ENCODE assay signal across 9 cellular contexts in genomic region chr2:201432551-201433388, GRCh38. TPM values are rescaled to one million over a fixed set of nuclear protein-coding genes. Genes with fewer than 3 reads are reported as not detected.
DNase-seq lines count a peak whose midpoint lies in the region; ATAC-seq, FAIRE-seq and TF ChIP-seq lines count a peak whose summit lies in the region.
"Had no signal": no experiment of that assay in that cellular context is flagged by ENCODE, and none has a peak within 500 bp of the region (broad histone marks: within the 10 kb centered on the region; RNA-seq: fewer than 3 reads in every experiment).

No MANE protein-coding gene starts in this region.

- TF ChIP-seq EP300 in H1 (IDR thresholded peaks at IDR 0.05; ENCODE audit: borderline replicate concordance in 1 of 2, low read depth in 2 of 2, low read length in 2 of 2): no peak

- POLR2A ChIA-PET in CD8-positive, alpha-beta T cell (lab: Charles Lee): interaction anchor here (0.6 to 3.8 kb wide), 3 partner anchors 19 to 338 kb away, joined by 3 to 21 read pairs (median 5); partner anchors contain the start of genes STRADB and TRAK2
- POLR2A ChIA-PET in H1 (lab: Charles Lee; ENCODE audit: partially characterized antibody): no interaction called here

- no peak overlapping the region for H2BK5ac ChIP-seq in H1 (ENCODE audit: low read depth, low read length)

- H2BK12ac ChIP-seq in H1 (ENCODE audit: low read depth, low read length): no peak overlapping the region

- H3K27ac ChIP-seq in CD8-positive, alpha-beta T cell (ENCODE audit: low read depth, low read length): peak overlapping the region; percentile 1
- H3K27ac ChIP-seq in RWPE2 (ENCODE audit: poor library complexity, severe bottlenecking) (peak overlapping the region; percentile 88), H1 (ENCODE audit: low read depth, low read length) (no peak overlapping the region)

- no peaks in the 10 kb centered on the region for H3K27me3 Mint-ChIP-seq in CD8-positive, alpha-beta T cell (ENCODE audit: low read depth)
- H3K27me3 Mint-ChIP-seq in natural killer cell (ENCODE audit: low read depth in 2 of 2): no peaks in the 10 kb centered on the region
- H3K27me3 Mint-ChIP-seq: memory B cell had no signal

- no peaks in the 10 kb centered on the region for H3K27me3 ChIP-seq in CD8-positive, alpha-beta T cell (ENCODE audit: insufficient read depth, low read length)
- no peaks in the 10 kb centered on the region for H3K27me3 ChIP-seq in RWPE2 (ENCODE audit: insufficient read depth, poor library complexity, severe bottlenecking)
- H3K27me3 ChIP-seq in H1 (replicated peaks in 1 of 4; ENCODE audit: control insufficient read depth in 3 of 4, extremely low read depth in 1 of 4, insufficient read depth in 3 of 4, low read length in 3 of 4): no peaks in the 10 kb centered on the region

- peaks cover 56% of the 10 kb centered on the region for H3K4me1 Mint-ChIP-seq in CD8-positive, alpha-beta T cell (ENCODE audit: low read depth)
- peaks cover 34 to 46% of the 10 kb centered on the region in 2 donors for H3K4me1 Mint-ChIP-seq in natural killer cell

- no peaks in the 10 kb centered on the region for H3K9me3 Mint-ChIP-seq in CD8-positive, alpha-beta T cell
- peaks cover 0 to 2% of the 10 kb centered on the region in 2 donors for H3K9me3 Mint-ChIP-seq in natural killer cell

- ATAC-seq in CD8-positive, alpha-beta T cell: peak; percentile 11
- ATAC-seq in RWPE2 (ENCODE audit: low read depth) (0 out of 3 replicates have a peak, but pooled peaks have one; percentile 14), natural killer cell (no peak)
- no peak for ATAC-seq in activated CD4-positive, CD25-positive, alpha-beta regulatory T cell treated with anti-CD3 and anti-CD28 coated beads, Interleukin-2, amount 50 U/mL, for 24 hours

- H3K79me2 ChIP-seq in H1 (ENCODE audit: control insufficient read depth in 1 of 2, insufficient read depth in 2 of 2, low read length in 2 of 2): 0 out of 4 replicates have a peak, but pooled peaks cover 0 to 3% of the 10 kb centered on the region in 2 experiments

- H3K4me1 ChIP-seq in CD8-positive, alpha-beta T cell (ENCODE audit: insufficient read depth, low read length): peaks cover 22% of the 10 kb centered on the region
- H3K4me1 ChIP-seq in RWPE2 (ENCODE audit: insufficient read depth, poor library complexity, severe bottlenecking) (peaks cover 20% of the 10 kb centered on the region), H1 (replicated peaks in 1 of 4; ENCODE audit: control insufficient read depth in 3 of 4, insufficient read depth in 4 of 4, low read length in 3 of 4) (no peaks in the 10 kb centered on the region)

- no peaks in the 10 kb centered on the region for H3K9me3 ChIP-seq in CD8-positive, alpha-beta T cell (ENCODE audit: low read length)
- H3K9me3 ChIP-seq in RWPE2 (ENCODE audit: severe bottlenecking): no peaks in the 10 kb centered on the region
- H3K9me3 ChIP-seq in H1 (ENCODE audit: insufficient read depth in 2 of 2, low read depth in 1 of 2, low read length in 1 of 2): peaks cover 11 to 12% of the 10 kb centered on the region in 2 experiments; a peak in 2 of 4 replicates

- no peak overlapping the region for H3K14ac ChIP-seq in H1 (ENCODE audit: insufficient read length)

- no peak for TF ChIP-seq POLR2A in H1 (IDR thresholded peaks at IDR 0.05; ENCODE audit: control extremely low read depth in 1 of 2, low read depth in 2 of 2, low read length in 2 of 2)

- no peak for DNase-seq in CD8-positive, alpha-beta T cell
- DNase-seq in RWPE2 (ENCODE audit: low spot score) (no peak), H1 (ENCODE audit: low read depth in 1 of 2, low spot score in 2 of 2) (no peak), natural killer cell (no peak), NK-92 (lab: John Stamatoyannopoulos, UW; ENCODE audit: unreplicated experiment) (no peak), HuH-7 (ENCODE audit: low spot score) (no peak), NCI-H1092 treated with DMSO at 0.1 percent for 48 hours (lab: John Stamatoyannopoulos, UW) (no peak)

- no peak overlapping the region for H3K4me2 ChIP-seq in H1 (ENCODE audit: insufficient read depth in 1 of 2, low read depth in 2 of 2, low read length in 2 of 2)

- H3K9ac ChIP-seq in H1 (replicated peaks in 1 of 4; ENCODE audit: extremely low read depth in 1 of 4, low read depth in 3 of 4, low read length in 3 of 4): no peak overlapping the region

- 94% methylated on average over 5 of the region's 5 CpGs; no CpG with 5 or more reads in 1 of the 2 experiments for WGBS in H1 (ENCODE audit: extremely low coverage in 1 of 2, insufficient coverage in 1 of 2, insufficient read length in 1 of 2, insufficient replicate concordance in 2 of 2, low coverage in 1 of 2, low lambda C conversion rate in 2 of 2, missing lambda C conversion rate in 1 of 2), 2 experiments

- H3K36me3 ChIP-seq in CD8-positive, alpha-beta T cell (ENCODE audit: insufficient read depth, low read length): no peaks in the 10 kb centered on the region
- H3K36me3 ChIP-seq in RWPE2 (ENCODE audit: low read depth) (no peaks in the 10 kb centered on the region; the same call in 1 of the 2 replicates), H1 (ENCODE audit: control insufficient read depth in 2 of 4, insufficient read depth in 4 of 4, low read length in 3 of 4) (peaks cover 0 to 5% (median 0%) of the 10 kb centered on the region in 4 experiments; a peak in 1 of 8 replicates)

- peak overlapping the region; percentile 90 for H3K27ac Mint-ChIP-seq in CD8-positive, alpha-beta T cell
- H3K27ac Mint-ChIP-seq in natural killer cell: peak overlapping the region; percentile 58 to 75
- H3K27ac Mint-ChIP-seq: memory B cell had no signal

- H2BK120ac ChIP-seq in H1 (replicated peaks; ENCODE audit: low read depth, low read length): no peak overlapping the region

- FAIRE-seq in H1 (lab: Jason Lieb, UNC): no peak

- peaks cover 0 to 2% of the 10 kb centered on the region in 2 experiments for H4K20me1 ChIP-seq in H1 (replicated peaks in 1 of 2; ENCODE audit: control insufficient read depth in 1 of 2, insufficient read depth in 2 of 2, low read length in 2 of 2)

- no peak overlapping the region for H2BK15ac ChIP-seq in H1 (ENCODE audit: low read length)

- no peaks in the 10 kb centered on the region for H3K79me1 ChIP-seq in H1 (ENCODE audit: low read depth, low read length)

- no peak overlapping the region for H2AFZ ChIP-seq in H1 (ENCODE audit: low read length)

- H3K4me3 ChIP-seq in CD8-positive, alpha-beta T cell (ENCODE audit: low read depth, low read length): no peak overlapping the region
- no peak overlapping the region for H3K4me3 ChIP-seq in RWPE2 (ENCODE audit: severe bottlenecking)
- H3K4me3 ChIP-seq in H1 (ENCODE audit: extremely low read depth in 1 of 4, insufficient read depth in 2 of 4, low read depth in 3 of 4, low read length in 4 of 4): no peak overlapping the region

- H3K36me3 Mint-ChIP-seq in CD8-positive, alpha-beta T cell: peaks cover 5% of the 10 kb centered on the region
- H3K36me3 Mint-ChIP-seq in natural killer cell: no peaks in the 10 kb centered on the region

- no peak overlapping the region for H4K91ac ChIP-seq in H1 (replicated peaks; ENCODE audit: insufficient read length, low read length)

- H3K18ac ChIP-seq in H1 (ENCODE audit: extremely low read depth, low read length): no peak overlapping the region

- H3K23me2 ChIP-seq in H1 (ENCODE audit: low read depth, low read length): no peaks in the 10 kb centered on the region

- H3K56ac ChIP-seq in H1 (replicated peaks; ENCODE audit: insufficient read length, low read depth, low read length): no peak overlapping the region

- no peak overlapping the region for H3K4ac ChIP-seq in H1 (replicated peaks; ENCODE audit: insufficient read length, low read depth, low read length)

- H2BK20ac ChIP-seq in H1 (ENCODE audit: low read length): no peak overlapping the region

- no peak overlapping the region for H3K4me3 Mint-ChIP-seq in CD8-positive, alpha-beta T cell
- no peak overlapping the region for H3K4me3 Mint-ChIP-seq in natural killer cell
- H3K4me3 Mint-ChIP-seq: memory B cell had no signal

- intact Hi-C loops in CD8-positive, alpha-beta T cell (cut with DNase I, micrococcal nuclease): loop anchor here (1.0 to 2.0 kb wide), 2 partner anchors 14 to 19 kb away; partner anchors contain the start of genes STRADB (in 1 of the 2) and TRAK2 (in 1 of the 2)
- intact Hi-C loops in natural killer cell (cut with micrococcal nuclease): no loop called here

- H2AK5ac ChIP-seq in H1 (ENCODE audit: low read depth, low read length): no peak overlapping the region

- no peak overlapping the region for H4K8ac ChIP-seq in H1 (ENCODE audit: extremely low read depth, insufficient read depth, low read length)

- no peak for TF ChIP-seq CTCF in CD8-positive, alpha-beta T cell (IDR thresholded peaks at IDR 0.05)
- TF ChIP-seq CTCF in RWPE2 (IDR thresholded peaks at IDR 0.05; ENCODE audit: poor library complexity, severe bottlenecking): no peak
- TF ChIP-seq CTCF in H1 (IDR thresholded peaks at IDR 0.05; ENCODE audit: control extremely low read depth in 1 of 3, insufficient read depth in 1 of 3, low read depth in 1 of 3, low read length in 3 of 3): no peak
- TF ChIP-seq CTCF in natural killer cell (IDR thresholded peaks at IDR 0.05): no peak

- no peak for TF ChIP-seq RAD21 in H1 (IDR thresholded peaks at IDR 0.05 in 1 of 2, conservative IDR thresholded peaks at IDR 0.05 in 1 of 2; ENCODE audit: low read depth in 2 of 2, low read length in 2 of 2)

- H3K23ac ChIP-seq in H1 (ENCODE audit: insufficient read length): no peak overlapping the region

- H4K5ac ChIP-seq in H1 (ENCODE audit: insufficient read length, low read depth, low read length): no peak overlapping the region

- CTCF ChIA-PET in CD8-positive, alpha-beta T cell (lab: Charles Lee): interaction anchor here (0.8 to 1.1 kb wide), 3 partner anchors 18 to 201 kb away, joined by 3 to 4 read pairs (median 3); partner anchors contain the start of genes STRADB and TRAK2
- CTCF ChIA-PET in H1 (lab: Charles Lee; ENCODE audit: partially characterized antibody): interaction anchor here (0.7 to 1.7 kb wide), 4 partner anchors 12 to 69 kb away, joined by 3 to 5 read pairs (median 4); no protein-coding TSS in a partner anchor

RNA-seq across cellular contexts. Expression of gene TRAK2, which starts 18.5 kb away (rescaled TPM):
- total RNA-seq in CD8-positive, alpha-beta T cell: 10 to 100 TPM; 20.1 to 22.5 TPM
- 15.7 and 16.5 TPM in 2 replicates for total RNA-seq in H1 (2021; fragmentation: NEBNext Ultra II Directional; extraction: Animal tissue kit (Norgen Biotek cat#: 25700))
- 3.0 and 4.5 TPM in 2 replicates for polyA plus RNA-seq in H1 (2011; rRNA removed)
- 4.6 TPM for polyA plus RNA-seq in H1 (2011; cell fraction: cytosol; rRNA removed)
- 5.0 TPM for polyA plus RNA-seq in H1 (2011; cell fraction: nucleus; rRNA removed)
- polyA plus RNA-seq in H1 (2012, experiment 1 of 2): 4.9 to 7.7 TPM (median 6.1 TPM) in 4 replicates
- 3.5 TPM for polyA plus RNA-seq in H1 (2012, experiment 2 of 2)
- 7.0 TPM for polyA plus RNA-seq in H1 (2013, experiment 1 of 2)
- 7.3 TPM for polyA plus RNA-seq in H1 (2013, experiment 2 of 2)
- polyA minus RNA-seq in H1 (2011; rRNA and poly(A)+ RNA removed): 15.0 and 29.6 TPM in 2 replicates
- polyA minus RNA-seq in H1 (2011; cell fraction: cytosol; rRNA and poly(A)+ RNA removed): 5.2 TPM
- polyA minus RNA-seq in H1 (2011; cell fraction: nucleus; rRNA and poly(A)+ RNA removed): 18.4 TPM
- total RNA-seq in natural killer cell: 10 to 100 TPM; 19.2 to 29.4 (median 26.2) TPM

RNA-seq across cellular contexts. Expression of gene STRADB, which starts 18.8 kb away (rescaled TPM):
- total RNA-seq in CD8-positive, alpha-beta T cell: 1 to 10 TPM; 4.5 to 5.8 TPM
- total RNA-seq in H1 (2021; fragmentation: NEBNext Ultra II Directional; extraction: Animal tissue kit (Norgen Biotek cat#: 25700)): 34.9 and 37.4 TPM in 2 replicates
- 11.3 and 20.9 TPM in 2 replicates for polyA plus RNA-seq in H1 (2011; rRNA removed)
- 21.7 TPM for polyA plus RNA-seq in H1 (2011; cell fraction: cytosol; rRNA removed)
- 8.0 TPM for polyA plus RNA-seq in H1 (2011; cell fraction: nucleus; rRNA removed)
- polyA plus RNA-seq in H1 (2012, experiment 1 of 2): 30.2 to 34.8 TPM (median 33.2 TPM) in 4 replicates
- 16.9 TPM for polyA plus RNA-seq in H1 (2012, experiment 2 of 2)
- 26.7 TPM for polyA plus RNA-seq in H1 (2013, experiment 1 of 2)
- polyA plus RNA-seq in H1 (2013, experiment 2 of 2): 26.3 TPM
- polyA minus RNA-seq in H1 (2011; rRNA and poly(A)+ RNA removed): 31.5 and 31.7 TPM in 2 replicates
- polyA minus RNA-seq in H1 (2011; cell fraction: cytosol; rRNA and poly(A)+ RNA removed): 13.7 TPM
- polyA minus RNA-seq in H1 (2011; cell fraction: nucleus; rRNA and poly(A)+ RNA removed): 13.2 TPM
- 10 to 100 TPM; 11.8 to 15.3 (median 14.7) TPM for total RNA-seq in natural killer cell

Comparison
In these comparisons a context has a peak if more than half of its experiments do, and no peak if none do; other contexts are left out.
1. ATAC-seq: peak in CD8-positive, alpha-beta T cell (single experiment) and RWPE2 (single experiment); none in natural killer cell (0 of 3) and activated CD4-positive, CD25-positive, alpha-beta regulatory T cell treated with anti-CD3 and anti-CD28 coated beads, Interleukin-2, amount 50 U/mL, for 24 hours (0 of 2).